In the genomic region with DNA sequence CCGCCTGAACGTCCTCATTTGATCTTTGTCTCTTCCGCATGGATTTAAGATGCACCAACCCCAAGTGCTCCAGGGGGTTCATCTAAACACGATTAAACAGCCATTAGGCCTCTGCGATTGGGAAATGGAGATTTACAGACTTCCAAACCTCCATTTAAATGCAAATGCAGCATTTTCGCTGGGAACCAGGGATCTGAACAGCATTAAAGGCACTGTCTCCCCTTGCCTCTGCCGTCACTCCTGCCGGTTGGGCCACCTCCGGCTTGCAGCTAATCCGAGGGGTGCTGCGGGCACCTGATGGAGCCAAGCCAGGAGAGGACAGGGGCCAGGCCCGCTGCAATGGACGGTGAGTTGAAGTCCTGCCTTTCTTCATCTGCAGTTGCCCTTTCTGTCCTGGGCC, we compare ENCODE assay signal across 18 cellular contexts.
DNase-seq lines count a peak whose midpoint lies in the region; ATAC-seq, FAIRE-seq and TF ChIP-seq lines count a peak whose summit lies in the region.
"Had no signal": no experiment of that assay in that cellular context is flagged by ENCODE, and none has a peak within 500 bp of the region (broad histone marks: within the 10 kb centered on the region; RNA-seq: fewer than 3 reads in every experiment).

No MANE protein-coding gene starts in this region.

- no peak for TF ChIP-seq POLR2A in A549 (IDR thresholded peaks at IDR 0.05; ENCODE audit: low read length)
- TF ChIP-seq POLR2A in K562 (conservative IDR thresholded peaks at IDR 0.05), result no peak
- TF ChIP-seq POLR2A in gastroesophageal sphincter (IDR thresholded peaks at IDR 0.05), result no peak

- TF ChIP-seq EP300 in A549 (IDR thresholded peaks at IDR 0.05), result no peak
- no peak for TF ChIP-seq EP300 in K562 (IDR thresholded peaks at IDR 0.05; ENCODE audit: low read length)
- TF ChIP-seq EP300 in gastroesophageal sphincter (IDR thresholded peaks at IDR 0.05), result no peak

- no peak for TF ChIP-seq CTCF in A549 (IDR thresholded peaks at IDR 0.05)
- no peak for TF ChIP-seq CTCF in K562 (IDR thresholded peaks at IDR 0.05 in 2 of 3, conservative IDR thresholded peaks at IDR 0.05 in 1 of 3; ENCODE audit: insufficient read depth in 2 of 3, low read depth in 1 of 3, low read length in 3 of 3)
- no peak for TF ChIP-seq CTCF in gastroesophageal sphincter (IDR thresholded peaks at IDR 0.05)

- WGBS in A549 (ENCODE audit: missing lambda C conversion rate), result 60% methylated on average over 6 of the region's 13 CpGs
- 28% methylated on average over 13 of the region's 13 CpGs for WGBS in K562 (ENCODE audit: insufficient coverage, low coverage, missing lambda C conversion rate)
- WGBS in gastroesophageal sphincter (ENCODE audit: low coverage in 1 of 2), 2 donors, result 45 to 55% methylated on average over 3 to 5 of the region's 13 CpGs

- POLR2A ChIA-PET in A549 (lab: Yijun Ruan, JAX) (no interaction called here), K562 (lab: Yijun Ruan, JAX) (no interaction called here)

- no peak overlapping the region for H2AFZ ChIP-seq in K562 (ENCODE audit: low read depth, low read length)

- no peaks in the 10 kb centered on the region for H3K36me3 ChIP-seq in HAP-1 (replicated peaks)
- no peaks in the 10 kb centered on the region for H3K36me3 ChIP-seq in K562 (ENCODE audit: control insufficient read depth, insufficient read depth, low read length)
- H3K36me3 ChIP-seq in gastroesophageal sphincter, result no peaks in the 10 kb centered on the region
- H3K36me3 ChIP-seq: BLaER1 had no signal

- intact Hi-C loops in K562 (cut with micrococcal nuclease) (no loop called here), head of caudate nucleus (cut with DNase I) (no loop called here)

- H3K4me2 ChIP-seq in A549 (no peak overlapping the region), K562 (ENCODE audit: insufficient read depth, low read length) (no peak overlapping the region)
- H3K4me2 ChIP-seq: BLaER1 had no signal

- in situ Hi-C loops in HAP-1 (cut with MboI; ENCODE audit: low sequenced_read_pairs), result no loop called here
- in situ Hi-C loops in K562 (cut with MboI), result no loop called here

- H3K9me3 ChIP-seq in A549 (0 out of 3 replicates have a peak, but pooled peaks cover 4% of the 10 kb centered on the region), HAP-1 (peaks cover 25% of the 10 kb centered on the region), K562 (replicated peaks; ENCODE audit: control insufficient read depth, insufficient read depth, low read depth, low read length) (peaks cover 19% of the 10 kb centered on the region), gastroesophageal sphincter (peaks cover 0 to 35% (median 0%) of the 10 kb centered on the region in 3 donors)

- no peaks in the 10 kb centered on the region for H3K9me1 ChIP-seq in K562 (ENCODE audit: control insufficient read depth, insufficient read depth, low read length)

- no peaks in the 10 kb centered on the region for H3K27me3 ChIP-seq in HAP-1 (ENCODE audit: low read depth)
- peaks cover 0 to 14% of the 10 kb centered on the region in 2 experiments; a peak in 1 of 5 replicates for H3K27me3 ChIP-seq in K562 (ENCODE audit: control insufficient read depth in 2 of 2, insufficient read depth in 2 of 2, low read length in 2 of 2)
- peaks cover 65% of the 10 kb centered on the region for H3K27me3 ChIP-seq in gastroesophageal sphincter
- H3K27me3 ChIP-seq: BLaER1 had no signal

- TF ChIP-seq RAD21 in A549 (conservative IDR thresholded peaks at IDR 0.05 in 1 of 2, IDR thresholded peaks at IDR 0.05 in 1 of 2) (no peak), K562 (CRISPR knock-in tag; conservative IDR thresholded peaks at IDR 0.05 in 1 of 2, IDR thresholded peaks at IDR 0.05 in 1 of 2) (no peak)

- H4K20me1 ChIP-seq in K562 (replicated peaks; ENCODE audit: control insufficient read depth, insufficient read depth, low read length), result no peaks in the 10 kb centered on the region
- H4K20me1 ChIP-seq: BLaER1 had no signal

- H3K9ac ChIP-seq in K562 (ENCODE audit: insufficient read depth in 1 of 2, low read depth in 2 of 2, low read length in 2 of 2), result no peak overlapping the region
- H3K9ac ChIP-seq: BLaER1 had no signal

- no peak for ATAC-seq in A549
- ATAC-seq in K562, result no peak
- no peak for ATAC-seq in gastroesophageal sphincter
- ATAC-seq: HCT116 had no signal

- CTCF ChIA-PET in A549 (lab: Yijun Ruan, JAX) (no interaction called here), K562 (lab: Yijun Ruan, JAX; ENCODE audit: low intra/inter-chr PET ratio) (no interaction called here)

- no peak overlapping the region for H3K4me3 ChIP-seq in A549
- H3K4me3 ChIP-seq in HAP-1, result no peak overlapping the region
- H3K4me3 ChIP-seq in K562, result no peak overlapping the region
- H3K4me3 ChIP-seq in gastroesophageal sphincter, result no peak overlapping the region
- H3K4me3 ChIP-seq: BLaER1 had no signal

- DNase-seq in A549 (ENCODE audit: low read depth in 1 of 2, low spot score in 1 of 2), result no peak
- DNase-seq in HAP-1 (ENCODE audit: low spot score in 2 of 2), result peak; percentile 69 to 73
- DNase-seq in K562 (ENCODE audit: extremely low read depth in 1 of 4, low spot score in 3 of 4), result no peak
- peak; percentile 45 for DNase-seq in iPS-NIHi11 (ENCODE audit: low spot score)
- DNase-seq in NOMO-1 treated with dmso at 0.1 percent for 144 hours (lab: John Stamatoyannopoulos, UW; ENCODE audit: unreplicated experiment), result no peak
- DNase-seq in T-helper 9 cell, result no peak
- no peak for DNase-seq in head of caudate nucleus
- DNase-seq: AML-193; Caco-2; CD8-positive, alpha-beta memory T cell; DND-41; GF-D8 had no signal

- no peaks in the 10 kb centered on the region for H3K79me2 ChIP-seq in K562 (ENCODE audit: control insufficient read depth, insufficient read depth, low read length)

- FAIRE-seq in A549 (lab: Jason Lieb, UNC) (no peak), K562 (lab: Jason Lieb, UNC) (no peak)
- FAIRE-seq: GM19239, HTR-8/SVneo had no signal

- no peak overlapping the region for H3K27ac ChIP-seq in A549
- no peak overlapping the region for H3K27ac ChIP-seq in K562 (ENCODE audit: extremely low read depth, low read depth, low read length)
- H3K27ac ChIP-seq in gastroesophageal sphincter, result no peak overlapping the region
- H3K27ac ChIP-seq: 22Rv1, BLaER1 had no signal

- BruUV-seq in K562 (replicated peaks; lab: Mats Ljungman, UMichigan), result no TSS peak

- H3K4me1 ChIP-seq in A549 (no peaks in the 10 kb centered on the region), HAP-1 (peaks cover 10% of the 10 kb centered on the region), K562 (replicated peaks in 1 of 2; ENCODE audit: control insufficient read depth in 2 of 2, insufficient read depth in 2 of 2, low read length in 2 of 2) (peaks cover 15 to 47% of the 10 kb centered on the region in 2 experiments; a peak in 4 of 5 replicates), gastroesophageal sphincter (no peaks in the 10 kb centered on the region)
- H3K4me1 ChIP-seq: BLaER1 had no signal

TF ChIP-seq in A549, 52 proteins besides CTCF, POLR2A, EP300 and RAD21:
- TF ChIP-seq MAFK (IDR thresholded peaks at IDR 0.05; ENCODE audit: partially characterized antibody) (peak; percentile 13), JUN (IDR thresholded peaks at IDR 0.05) (no peak)
TF ChIP-seq in A549: peak in this region for 1.

TF ChIP-seq in K562, 482 proteins besides CTCF, POLR2A, EP300 and RAD21:
- no peak for TF ChIP-seq CREB1 (IDR thresholded peaks at IDR 0.05)
- TF ChIP-seq CREB1 (CRISPR knock-in tag; IDR thresholded peaks at IDR 0.05), result no peak
- TF ChIP-seq, protein P1, sequence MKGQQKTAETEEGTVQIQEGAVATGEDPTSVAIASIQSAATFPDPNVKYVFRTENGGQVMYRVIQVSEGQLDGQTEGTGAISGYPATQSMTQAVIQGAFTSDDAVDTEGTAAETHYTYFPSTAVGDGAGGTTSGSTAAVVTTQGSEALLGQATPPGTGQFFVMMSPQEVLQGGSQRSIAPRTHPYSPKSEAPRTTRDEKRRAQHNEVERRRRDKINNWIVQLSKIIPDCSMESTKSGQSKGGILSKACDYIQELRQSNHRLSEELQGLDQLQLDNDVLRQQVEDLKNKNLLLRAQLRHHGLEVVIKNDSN (CRISPR knock-in tag; IDR thresholded peaks at IDR 0.05), result no peak
- no peak for TF ChIP-seq BCOR (IDR thresholded peaks at IDR 0.05)
- TF ChIP-seq ZNF696 (CRISPR knock-in tag; conservative IDR thresholded peaks at IDR 0.05), result no peak
- 0 out of 2 replicates have a peak, but pooled peaks have one; percentile 19 for TF ChIP-seq ZNF316 (IDR thresholded peaks at IDR 0.05)
- TF ChIP-seq XRCC3 (IDR thresholded peaks at IDR 0.05), result no peak
- TF ChIP-seq, protein P2, sequence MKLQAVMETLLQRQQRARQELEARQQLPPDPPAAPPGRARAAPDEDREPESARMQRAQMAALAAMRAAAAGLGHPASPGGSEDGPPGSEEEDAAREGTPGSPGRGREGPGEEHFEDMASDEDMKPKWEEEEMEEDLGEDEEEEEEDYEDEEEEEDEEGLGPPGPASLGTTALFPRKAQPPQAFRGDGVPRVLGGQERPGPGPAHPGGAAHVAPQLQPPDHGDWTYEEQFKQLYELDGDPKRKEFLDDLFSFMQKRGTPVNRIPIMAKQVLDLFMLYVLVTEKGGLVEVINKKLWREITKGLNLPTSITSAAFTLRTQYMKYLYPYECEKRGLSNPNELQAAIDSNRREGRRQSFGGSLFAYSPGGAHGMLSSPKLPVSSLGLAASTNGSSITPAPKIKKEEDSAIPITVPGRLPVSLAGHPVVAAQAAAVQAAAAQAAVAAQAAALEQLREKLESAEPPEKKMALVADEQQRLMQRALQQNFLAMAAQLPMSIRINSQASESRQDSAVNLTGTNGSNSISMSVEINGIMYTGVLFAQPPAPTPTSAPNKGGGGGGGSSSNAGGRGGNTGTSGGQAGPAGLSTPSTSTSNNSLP (IDR thresholded peaks at IDR 0.05; ENCODE audit: borderline replicate concordance, low read depth, low read length), result no peak
TF ChIP-seq in K562: peak in this region for 1.

Comparison
In these comparisons a context has a peak if more than half of its experiments do, and no peak if none do; other contexts are left out.
1. DNase-seq: peak in HAP-1 (2 of 2) and iPS-NIHi11 (single experiment); none in A549 (0 of 2), K562 (0 of 4), NOMO-1 treated with dmso at 0.1 percent for 144 hours (single experiment), T-helper 9 cell (single experiment) and head of caudate nucleus (0 of 42).